ENCODE assay signal across 26 cellular contexts in the genomic region with DNA sequence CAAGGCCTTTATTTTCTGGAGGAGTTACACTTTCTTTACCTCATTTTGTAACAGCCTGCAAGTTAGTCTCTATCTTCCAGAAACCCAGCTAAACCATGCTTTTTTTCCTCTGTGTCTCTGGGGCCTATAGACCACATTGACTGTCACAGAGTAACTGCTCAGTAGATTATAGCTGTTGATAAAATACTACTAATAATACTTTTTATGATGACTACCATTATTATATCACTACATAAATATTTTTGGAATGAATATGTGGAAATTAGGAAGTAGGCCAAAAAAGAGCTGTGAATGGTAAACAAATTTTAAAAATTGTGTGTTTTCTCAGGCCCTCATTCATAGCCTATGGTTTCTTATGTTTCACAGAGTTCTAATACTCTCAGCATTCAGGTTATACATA.
"Had no signal": no experiment of that assay in that cellular context is flagged by ENCODE, and none has a peak within 500 bp of the region (broad histone marks: within the 10 kb centered on the region; RNA-seq: fewer than 3 reads in every experiment).

No MANE protein-coding gene starts in this region.

- DNase-seq: activated CD4-positive, alpha-beta T cell treated with anti-CD3 and anti-CD28 coated beads, Interleukin-2, amount 10 ng/mL, durations not matched to agents 7 days and 5 days; activated CD8-positive, alpha-beta T cell treated with anti-CD3 and anti-CD28 coated beads, Interleukin-2, amount 10 ng/mL, durations not matched to agents 7 days and 5 days; activated gamma-delta T cell; adrenal gland; brain microvascular endothelial cell; colonic mucosa; dorsolateral prefrontal cortex; effector memory CD8-positive, alpha-beta T cell; heart right ventricle; left colon; mesendoderm; mucosa of descending colon; nephron progenitor cell; pancreas; right cardiac atrium; stimulated activated CD4-positive, alpha-beta T cell treated with anti-CD3 and anti-CD28 coated beads, Interleukin-1b, Interleukin-23, amount 100 ng/mL, for 48 hours; stomach; uterus had no signal

- H3K9me3 Mint-ChIP-seq: activated CD4-positive, alpha-beta T cell treated with anti-CD3 and anti-CD28 coated beads, Interleukin-2, amount 10 ng/mL, durations not matched to agents 7 days and 5 days; activated naive CD4-positive, alpha-beta T cell treated with anti-CD3 and anti-CD28 coated beads, Interleukin-2, amount 50 U/mL, for 24 hours; activated T-helper 1 cell treated with anti-CD3 and anti-CD28 coated beads, Interleukin-12 subunit alpha, Interleukin-12 subunit beta, Interleukin-2, Interleukin-4 antibody, amounts not matched to agents 30 ng/mL and 10 ng/mL and 1 ng/mL, durations not matched to agents 14 hours and 24 hours and 36 hours; central memory CD8-positive, alpha-beta T cell; effector memory CD8-positive, alpha-beta T cell; stimulated activated effector memory CD8-positive, alpha-beta T cell treated with anti-CD3 and anti-CD28 coated beads, Interleukin-12 subunit alpha, Interleukin-12 subunit beta, amount 100 ng/mL, for 72 hours had no signal

- H3K36me3 ChIP-seq: adrenal gland, ascending aorta, brain microvascular endothelial cell, colonic mucosa, esophagus muscularis mucosa, heart right ventricle, pancreas, stomach, uterus had no signal

- H3K4me3 ChIP-seq: adrenal gland, ascending aorta, colonic mucosa, dorsolateral prefrontal cortex, esophagus muscularis mucosa, heart right ventricle, mucosa of descending colon, pancreas, stomach, uterus had no signal

- H3K4me3 Mint-ChIP-seq: activated CD4-positive, alpha-beta T cell treated with anti-CD3 and anti-CD28 coated beads, Interleukin-2, amount 10 ng/mL, durations not matched to agents 7 days and 5 days; activated CD8-positive, alpha-beta T cell treated with anti-CD3 and anti-CD28 coated beads, Interleukin-2, amount 10 ng/mL, durations not matched to agents 7 days and 5 days; activated naive CD4-positive, alpha-beta T cell treated with anti-CD3 and anti-CD28 coated beads, Interleukin-2, amount 50 U/mL, for 24 hours; activated T-helper 1 cell treated with anti-CD3 and anti-CD28 coated beads, Interleukin-12 subunit alpha, Interleukin-12 subunit beta, Interleukin-2, Interleukin-4 antibody, amounts not matched to agents 30 ng/mL and 10 ng/mL and 1 ng/mL, durations not matched to agents 14 hours and 24 hours and 36 hours; central memory CD8-positive, alpha-beta T cell; effector memory CD8-positive, alpha-beta T cell; nephron progenitor cell; stimulated activated effector memory CD8-positive, alpha-beta T cell treated with anti-CD3 and anti-CD28 coated beads, Interleukin-12 subunit alpha, Interleukin-12 subunit beta, amount 100 ng/mL, for 72 hours had no signal

- H3K9me3 ChIP-seq: adrenal gland, ascending aorta, colonic mucosa, mucosa of descending colon, pancreas, uterus had no signal

- H3K27me3 ChIP-seq: adrenal gland, ascending aorta, brain microvascular endothelial cell, colonic mucosa, dorsolateral prefrontal cortex, esophagus muscularis mucosa, heart right ventricle, pancreas, stomach, uterus had no signal

- H3K27ac ChIP-seq: adrenal gland, ascending aorta, brain microvascular endothelial cell, colonic mucosa, dorsolateral prefrontal cortex, esophagus muscularis mucosa, heart right ventricle, pancreas, stomach, uterus, VCaP had no signal

- ATAC-seq: activated CD4-positive, CD25-positive, alpha-beta regulatory T cell treated with anti-CD3 and anti-CD28 coated beads, Interleukin-2, amount 50 U/mL, for 24 hours; activated CD8-positive, alpha-beta T cell treated with anti-CD3 and anti-CD28 coated beads, Interleukin-2, amount 10 ng/mL, durations not matched to agents 7 days and 5 days; effector memory CD8-positive, alpha-beta T cell; heart right ventricle; left colon; mucosa of descending colon; pancreas; right cardiac atrium; stimulated activated effector memory CD8-positive, alpha-beta T cell treated with anti-CD3 and anti-CD28 coated beads, Interleukin-12 subunit alpha, Interleukin-12 subunit beta, amount 100 ng/mL, for 72 hours had no signal

- H3K36me3 Mint-ChIP-seq: activated naive CD4-positive, alpha-beta T cell treated with anti-CD3 and anti-CD28 coated beads, Interleukin-2, amount 50 U/mL, for 24 hours; stimulated activated effector memory CD8-positive, alpha-beta T cell treated with anti-CD3 and anti-CD28 coated beads, Interleukin-12 subunit alpha, Interleukin-12 subunit beta, amount 100 ng/mL, for 72 hours had no signal

- H3K4me1 ChIP-seq: colonic mucosa, pancreas, uterus had no signal

- H3K27ac Mint-ChIP-seq: activated CD4-positive, alpha-beta T cell treated with anti-CD3 and anti-CD28 coated beads, Interleukin-2, amount 10 ng/mL, durations not matched to agents 7 days and 5 days; activated CD8-positive, alpha-beta T cell treated with anti-CD3 and anti-CD28 coated beads, Interleukin-2, amount 10 ng/mL, durations not matched to agents 7 days and 5 days; activated naive CD4-positive, alpha-beta T cell treated with anti-CD3 and anti-CD28 coated beads, Interleukin-2, amount 50 U/mL, for 24 hours; activated T-helper 1 cell treated with anti-CD3 and anti-CD28 coated beads, Interleukin-12 subunit alpha, Interleukin-12 subunit beta, Interleukin-2, Interleukin-4 antibody, amounts not matched to agents 30 ng/mL and 10 ng/mL and 1 ng/mL, durations not matched to agents 14 hours and 24 hours and 36 hours; effector memory CD8-positive, alpha-beta T cell; nephron progenitor cell; stimulated activated effector memory CD8-positive, alpha-beta T cell treated with anti-CD3 and anti-CD28 coated beads, Interleukin-12 subunit alpha, Interleukin-12 subunit beta, amount 100 ng/mL, for 72 hours had no signal

- H3K4me1 Mint-ChIP-seq: activated naive CD4-positive, alpha-beta T cell treated with anti-CD3 and anti-CD28 coated beads, Interleukin-2, amount 50 U/mL, for 24 hours; central memory CD8-positive, alpha-beta T cell; nephron progenitor cell had no signal
